ENCODE assay signal across 30 cellular contexts in the genomic region with DNA sequence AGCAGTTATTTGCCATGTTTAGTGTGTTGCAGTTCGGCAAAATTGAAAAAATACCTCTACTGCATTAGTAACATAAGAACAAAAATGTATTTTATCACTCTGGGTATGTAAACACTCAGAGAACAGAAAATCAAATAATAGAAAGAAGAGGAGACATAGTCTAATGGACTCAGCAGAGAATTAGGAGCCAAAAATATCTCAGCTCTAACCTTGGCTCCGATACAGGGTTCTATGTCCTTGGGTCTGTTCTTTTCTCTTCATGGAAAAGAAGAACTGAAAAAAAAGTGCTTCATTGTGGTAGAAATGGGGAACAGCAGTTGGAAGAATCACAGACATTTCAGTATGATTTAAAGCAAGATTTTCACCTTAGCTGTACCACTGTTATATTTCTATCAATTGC.
"Had no signal": no experiment of that assay in that cellular context is flagged by ENCODE, and none has a peak within 500 bp of the region (broad histone marks: within the 10 kb centered on the region; RNA-seq: fewer than 3 reads in every experiment).

No MANE protein-coding gene starts in this region.

- H3K4me1 ChIP-seq: left lung, upper lobe of left lung, vagina had no signal

- H3K9me3 ChIP-seq: gastrocnemius medialis, left lung, mucosa of descending colon, upper lobe of left lung, vagina had no signal

- H3K9me3 Mint-ChIP-seq: activated CD4-positive, alpha-beta memory T cell treated with anti-CD3 and anti-CD28 coated beads, Interleukin-2, amount 10 ng/mL, durations not matched to agents 7 days and 5 days; activated CD4-positive, alpha-beta T cell treated with anti-CD3 and anti-CD28 coated beads, Interleukin-2, amount 10 ng/mL, durations not matched to agents 7 days and 5 days; activated naive CD4-positive, alpha-beta T cell treated with anti-CD3 and anti-CD28 coated beads, Interleukin-2, amount 50 U/mL, for 24 hours; activated naive CD8-positive, alpha-beta T cell treated with anti-CD3 and anti-CD28 coated beads, Interleukin-2, amount 50 U/mL, for 24 hours; activated T-cell treated with anti-CD3 and anti-CD28 coated beads, Interleukin-2, amount 50 U/mL, for 24 hours; activated T-helper 17 cell treated with anti-CD3 and anti-CD28 coated beads, Interleukin-2, amount 50 U/mL, for 72 hours; stimulated activated effector memory CD8-positive, alpha-beta T cell treated with anti-CD3 and anti-CD28 coated beads, Interleukin-12 subunit alpha, Interleukin-12 subunit beta, amount 100 ng/mL, for 72 hours; stimulated activated naive CD8-positive, alpha-beta T cell treated with anti-CD3 and anti-CD28 coated beads, Interleukin-15, Interleukin-2, amounts not matched to agents 100 ng/mL and 50 ng/mL, for 24 hours had no signal

- H3K4me3 ChIP-seq: coronary artery, dorsolateral prefrontal cortex, gastrocnemius medialis, left lung, mucosa of descending colon, upper lobe of left lung, vagina had no signal

- DNase-seq: activated CD4-positive, alpha-beta memory T cell treated with anti-CD3 and anti-CD28 coated beads, Interleukin-2, amount 10 ng/mL, durations not matched to agents 7 days and 5 days; activated CD4-positive, alpha-beta T cell treated with anti-CD3 and anti-CD28 coated beads for 1 hour; activated CD4-positive, alpha-beta T cell treated with anti-CD3 and anti-CD28 coated beads, Interleukin-2, amount 10 ng/mL, durations not matched to agents 7 days and 5 days; activated CD8-positive, alpha-beta memory T cell treated with anti-CD3 and anti-CD28 coated beads, Interleukin-2, amount 50 U/mL, for 48 hours; activated gamma-delta T cell treated with Interleukin-2 at 50 U/mL for 16 hours; activated naive CD8-positive, alpha-beta T cell treated with anti-CD3 and anti-CD28 coated beads, Interleukin-2, amount 50 U/mL, for 24 hours; activated T-cell treated with anti-CD3 and anti-CD28 coated beads, Interleukin-2, amount 50 U/mL, for 24 hours; cerebellar nuclear complex; dorsolateral prefrontal cortex; effector memory CD4-positive, alpha-beta T cell; gastrocnemius medialis; glutamatergic neuron; hippocampal formation; kidney; left lung; mucosa of descending colon; posterior cingulate gyrus; small intestine; stimulated activated CD4-positive, alpha-beta T cell treated with anti-CD3 and anti-CD28 coated beads, Interleukin-4, amount 100 ng/mL, for 24 hours; T-helper 17 cell; upper lobe of left lung had no signal

- H3K4me3 Mint-ChIP-seq: activated CD4-positive, alpha-beta memory T cell treated with anti-CD3 and anti-CD28 coated beads, Interleukin-2, amount 10 ng/mL, durations not matched to agents 7 days and 5 days; activated CD4-positive, alpha-beta T cell treated with anti-CD3 and anti-CD28 coated beads, Interleukin-2, amount 10 ng/mL, durations not matched to agents 7 days and 5 days; activated naive CD4-positive, alpha-beta T cell treated with anti-CD3 and anti-CD28 coated beads, Interleukin-2, amount 50 U/mL, for 24 hours; activated naive CD8-positive, alpha-beta T cell treated with anti-CD3 and anti-CD28 coated beads, Interleukin-2, amount 50 U/mL, for 24 hours; activated T-cell treated with anti-CD3 and anti-CD28 coated beads, Interleukin-2, amount 50 U/mL, for 24 hours; activated T-helper 17 cell treated with anti-CD3 and anti-CD28 coated beads, Interleukin-2, amount 50 U/mL, for 72 hours; natural killer cell treated with Interleukin-12 subunit alpha and Interleukin-12 subunit beta and Interleukin-15 and Interleukin-18, amount 100 ng/mL, for 72 hours; stimulated activated effector memory CD8-positive, alpha-beta T cell treated with anti-CD3 and anti-CD28 coated beads, Interleukin-12 subunit alpha, Interleukin-12 subunit beta, amount 100 ng/mL, for 72 hours; stimulated activated naive CD8-positive, alpha-beta T cell treated with anti-CD3 and anti-CD28 coated beads, Interleukin-15, Interleukin-2, amounts not matched to agents 100 ng/mL and 50 ng/mL, for 24 hours; T-helper 17 cell had no signal

- FAIRE-seq: bronchial epithelial cell, kidney, small intestine had no signal

- H3K27ac Mint-ChIP-seq: activated CD4-positive, alpha-beta memory T cell treated with anti-CD3 and anti-CD28 coated beads, Interleukin-2, amount 10 ng/mL, durations not matched to agents 7 days and 5 days; activated CD4-positive, alpha-beta T cell treated with anti-CD3 and anti-CD28 coated beads, Interleukin-2, amount 10 ng/mL, durations not matched to agents 7 days and 5 days; activated naive CD4-positive, alpha-beta T cell treated with anti-CD3 and anti-CD28 coated beads, Interleukin-2, amount 50 U/mL, for 24 hours; activated naive CD8-positive, alpha-beta T cell treated with anti-CD3 and anti-CD28 coated beads, Interleukin-2, amount 50 U/mL, for 24 hours; activated T-cell treated with anti-CD3 and anti-CD28 coated beads, Interleukin-2, amount 50 U/mL, for 24 hours; activated T-helper 17 cell treated with anti-CD3 and anti-CD28 coated beads, Interleukin-2, amount 50 U/mL, for 72 hours; natural killer cell treated with Interleukin-12 subunit alpha and Interleukin-12 subunit beta and Interleukin-15 and Interleukin-18, amount 100 ng/mL, for 72 hours; stimulated activated effector memory CD8-positive, alpha-beta T cell treated with anti-CD3 and anti-CD28 coated beads, Interleukin-12 subunit alpha, Interleukin-12 subunit beta, amount 100 ng/mL, for 72 hours; stimulated activated naive CD8-positive, alpha-beta T cell treated with anti-CD3 and anti-CD28 coated beads, Interleukin-15, Interleukin-2, amounts not matched to agents 100 ng/mL and 50 ng/mL, for 24 hours; T-helper 17 cell had no signal

- H3K27ac ChIP-seq: coronary artery, dorsolateral prefrontal cortex, gastrocnemius medialis, left lung, upper lobe of left lung, vagina had no signal

- H3K4me1 Mint-ChIP-seq: activated CD4-positive, alpha-beta memory T cell treated with anti-CD3 and anti-CD28 coated beads, Interleukin-2, amount 10 ng/mL, durations not matched to agents 7 days and 5 days; activated CD4-positive, alpha-beta T cell treated with anti-CD3 and anti-CD28 coated beads, Interleukin-2, amount 10 ng/mL, durations not matched to agents 7 days and 5 days; activated naive CD4-positive, alpha-beta T cell treated with anti-CD3 and anti-CD28 coated beads, Interleukin-2, amount 50 U/mL, for 24 hours; activated naive CD8-positive, alpha-beta T cell treated with anti-CD3 and anti-CD28 coated beads, Interleukin-2, amount 50 U/mL, for 24 hours; activated T-helper 17 cell treated with anti-CD3 and anti-CD28 coated beads, Interleukin-2, amount 50 U/mL, for 72 hours; stimulated activated effector memory CD8-positive, alpha-beta T cell treated with anti-CD3 and anti-CD28 coated beads, Interleukin-12 subunit alpha, Interleukin-12 subunit beta, amount 100 ng/mL, for 72 hours; T-helper 17 cell had no signal

- H3K36me3 Mint-ChIP-seq: activated naive CD4-positive, alpha-beta T cell treated with anti-CD3 and anti-CD28 coated beads, Interleukin-2, amount 50 U/mL, for 24 hours; natural killer cell treated with Interleukin-12 subunit alpha and Interleukin-12 subunit beta and Interleukin-15 and Interleukin-18, amount 100 ng/mL, for 72 hours; stimulated activated effector memory CD8-positive, alpha-beta T cell treated with anti-CD3 and anti-CD28 coated beads, Interleukin-12 subunit alpha, Interleukin-12 subunit beta, amount 100 ng/mL, for 72 hours had no signal

- H3K27me3 Mint-ChIP-seq: activated CD4-positive, alpha-beta memory T cell treated with anti-CD3 and anti-CD28 coated beads, Interleukin-2, amount 10 ng/mL, durations not matched to agents 7 days and 5 days; activated CD4-positive, alpha-beta T cell treated with anti-CD3 and anti-CD28 coated beads, Interleukin-2, amount 10 ng/mL, durations not matched to agents 7 days and 5 days; activated T-cell treated with anti-CD3 and anti-CD28 coated beads, Interleukin-2, amount 50 U/mL, for 24 hours had no signal

- H3K36me3 ChIP-seq: gastrocnemius medialis, left lung, upper lobe of left lung, vagina had no signal

- ATAC-seq: activated naive CD8-positive, alpha-beta T cell treated with anti-CD3 and anti-CD28 coated beads, Interleukin-2, amount 50 U/mL, for 24 hours; activated T-helper 17 cell treated with anti-CD3 and anti-CD28 coated beads, Interleukin-2, amount 50 U/mL, for 72 hours; gastrocnemius medialis; left lung; mucosa of descending colon; natural killer cell treated with Interleukin-12 subunit alpha and Interleukin-12 subunit beta and Interleukin-15 and Interleukin-18, amount 100 ng/mL, for 72 hours; sciatic nerve; stimulated activated effector memory CD8-positive, alpha-beta T cell treated with anti-CD3 and anti-CD28 coated beads, Interleukin-12 subunit alpha, Interleukin-12 subunit beta, amount 100 ng/mL, for 72 hours; T-helper 17 cell had no signal

- H3K27me3 ChIP-seq: dorsolateral prefrontal cortex, gastrocnemius medialis, left lung, upper lobe of left lung, vagina had no signal
